ENCODE assay signal across 29 cellular contexts in genomic region chr3:127572186-127572585, GRCh38.
"Had no signal": no experiment of that assay in that cellular context is flagged by ENCODE, and none has a peak within 500 bp of the region (broad histone marks: within the 10 kb centered on the region; RNA-seq: fewer than 3 reads in every experiment).

No MANE protein-coding gene starts in this region.

- H3K36me3 ChIP-seq: uterus had no signal

- H3K27ac ChIP-seq: esophagus squamous epithelium, neutrophil, parathyroid adenoma, prostate gland, right atrium auricular region, sigmoid colon, thoracic aorta, transverse colon, upper lobe of right lung, uterus had no signal

- H3K9me3 ChIP-seq: esophagus squamous epithelium, heart right ventricle, neutrophil, prostate gland, right atrium auricular region, sigmoid colon, thoracic aorta, transverse colon, upper lobe of right lung, uterus had no signal

- H3K4me3 Mint-ChIP-seq: central memory CD8-positive, alpha-beta T cell; effector memory CD8-positive, alpha-beta T cell; mesothelial cell of epicardium; naive thymus-derived CD4-positive, alpha-beta T cell; nephron; stimulated activated naive B cell treated with anti-CD40 and anti-IgM and Interleukin-4, amounts not matched to agents 10 μg/mL and 1 μg/mL and 100 μg/mL, for 72 hours; stimulated activated naive CD8-positive, alpha-beta T cell treated with anti-CD3 and anti-CD28 coated beads, Interleukin-15, Interleukin-2, amounts not matched to agents 100 ng/mL and 50 ng/mL, for 24 hours had no signal

- DNase-seq: cortex of kidney; effector memory CD8-positive, alpha-beta T cell; erythroblast; esophagus squamous epithelium; foreskin melanocyte; glutamatergic neuron; heart right ventricle; hippocampal formation; kidney glomerular epithelial cell; left colon; mesenchymal stem cell; naive thymus-derived CD4-positive, alpha-beta T cell; sigmoid colon; stimulated activated CD4-positive, alpha-beta T cell treated with anti-CD3 and anti-CD28 coated beads, Interleukin-4, amount 100 ng/mL, for 4 hours; stimulated activated naive B cell treated with anti-CD40 and anti-IgM and Interleukin-4, amounts not matched to agents 10 μg/mL and 1 μg/mL and 100 μg/mL, for 72 hours; transverse colon; upper lobe of right lung; uterus had no signal

- H3K9me3 Mint-ChIP-seq: central memory CD8-positive, alpha-beta T cell; effector memory CD8-positive, alpha-beta T cell; naive thymus-derived CD4-positive, alpha-beta T cell; nephron; stimulated activated naive B cell treated with anti-CD40 and anti-IgM and Interleukin-4, amounts not matched to agents 10 μg/mL and 1 μg/mL and 100 μg/mL, for 72 hours; stimulated activated naive CD8-positive, alpha-beta T cell treated with anti-CD3 and anti-CD28 coated beads, Interleukin-15, Interleukin-2, amounts not matched to agents 100 ng/mL and 50 ng/mL, for 24 hours had no signal

- FAIRE-seq: endometrium, islet of Langerhans had no signal

- H3K4me3 ChIP-seq: esophagus squamous epithelium, heart right ventricle, prostate gland, right atrium auricular region, sigmoid colon, thoracic aorta, transverse colon, upper lobe of right lung, uterus had no signal

- H3K4me1 ChIP-seq: prostate gland had no signal

- H3K27me3 Mint-ChIP-seq: central memory CD8-positive, alpha-beta T cell; effector memory CD8-positive, alpha-beta T cell; naive thymus-derived CD4-positive, alpha-beta T cell; stimulated activated naive B cell treated with anti-CD40 and anti-IgM and Interleukin-4, amounts not matched to agents 10 μg/mL and 1 μg/mL and 100 μg/mL, for 72 hours; stimulated activated naive CD8-positive, alpha-beta T cell treated with anti-CD3 and anti-CD28 coated beads, Interleukin-15, Interleukin-2, amounts not matched to agents 100 ng/mL and 50 ng/mL, for 24 hours had no signal

- ATAC-seq: effector memory CD8-positive, alpha-beta T cell; left colon; naive thymus-derived CD4-positive, alpha-beta T cell; stimulated activated naive B cell treated with anti-CD40 and anti-IgM and Interleukin-4, amounts not matched to agents 10 μg/mL and 1 μg/mL and 100 μg/mL, for 72 hours; upper lobe of right lung had no signal

- H3K9ac ChIP-seq: parathyroid adenoma had no signal

- H3K79me2 ChIP-seq: parathyroid adenoma had no signal

- H2AFZ ChIP-seq: parathyroid adenoma had no signal

- H3K27ac Mint-ChIP-seq: effector memory CD8-positive, alpha-beta T cell; mesothelial cell of epicardium; nephron; stimulated activated naive B cell treated with anti-CD40 and anti-IgM and Interleukin-4, amounts not matched to agents 10 μg/mL and 1 μg/mL and 100 μg/mL, for 72 hours; stimulated activated naive CD8-positive, alpha-beta T cell treated with anti-CD3 and anti-CD28 coated beads, Interleukin-15, Interleukin-2, amounts not matched to agents 100 ng/mL and 50 ng/mL, for 24 hours had no signal

- H3K27me3 ChIP-seq: esophagus squamous epithelium, heart right ventricle, neutrophil, right atrium auricular region, sigmoid colon, transverse colon, upper lobe of right lung, uterus had no signal
